In the genomic region with DNA sequence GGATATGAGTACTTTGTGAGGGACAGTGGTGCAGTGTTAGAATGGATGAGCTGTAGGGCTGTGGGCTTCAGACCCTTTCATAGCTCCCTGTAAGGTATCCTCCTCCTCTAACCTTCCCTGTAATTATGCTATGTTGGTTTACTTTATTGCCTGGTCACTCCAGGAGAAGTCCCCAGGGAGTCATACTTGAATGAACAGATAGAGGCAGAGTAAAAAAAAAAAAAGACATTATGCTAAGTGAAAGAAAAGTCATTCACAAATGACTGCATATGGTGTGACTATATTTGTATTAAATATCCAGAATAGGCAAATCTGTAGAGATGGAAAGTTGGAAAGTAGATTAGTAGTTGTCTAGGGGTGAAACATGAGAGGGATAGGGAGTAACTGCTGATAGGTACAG, we compare ENCODE assay signal across 18 cellular contexts.
"Had no signal": no experiment of that assay in that cellular context is flagged by ENCODE, and none has a peak within 500 bp of the region (broad histone marks: within the 10 kb centered on the region; RNA-seq: fewer than 3 reads in every experiment).

No MANE protein-coding gene starts in this region.

- H3K4me3 Mint-ChIP-seq: activated CD4-positive, alpha-beta memory T cell treated with anti-CD3 and anti-CD28 coated beads for 36 hours; activated naive CD8-positive, alpha-beta T cell; activated T-cell treated with anti-CD3 and anti-CD28 coated beads, Interleukin-2, amount 50 U/mL, for 4 hours; brain; central memory CD8-positive, alpha-beta T cell had no signal

- H3K27ac ChIP-seq: heart right ventricle had no signal

- ATAC-seq: activated T-cell treated with anti-CD3 and anti-CD28 coated beads, Interleukin-2, amount 50 U/mL, for 4 hours; heart right ventricle; left ventricle myocardium superior had no signal

- H3K36me3 Mint-ChIP-seq: activated CD4-positive, alpha-beta memory T cell treated with anti-CD3 and anti-CD28 coated beads for 36 hours; activated naive CD8-positive, alpha-beta T cell; brain had no signal

- H3K27ac Mint-ChIP-seq: activated CD4-positive, alpha-beta memory T cell treated with anti-CD3 and anti-CD28 coated beads for 36 hours; activated naive CD8-positive, alpha-beta T cell had no signal

- H3K9me3 Mint-ChIP-seq: activated CD4-positive, alpha-beta memory T cell treated with anti-CD3 and anti-CD28 coated beads for 36 hours; central memory CD8-positive, alpha-beta T cell had no signal

- H3K27me3 ChIP-seq: heart right ventricle had no signal

- DNase-seq: activated CD4-positive, alpha-beta memory T cell treated with anti-CD3 and anti-CD28 coated beads for 36 hours; activated CD4-positive, alpha-beta T cell treated with anti-CD3 and anti-CD28 coated beads for 1 hour; activated effector memory CD4-positive, alpha-beta T cell treated with anti-CD3 and anti-CD28 coated beads, Interleukin-2, amount 50 U/mL, for 16 hours; activated T-cell treated with anti-CD3 and anti-CD28 coated beads, Interleukin-2, amount 50 U/mL, for 4 hours; amygdala; cortex of kidney; effector CD8-positive, alpha-beta T cell; heart right ventricle; kidney; left ventricle myocardium superior; mesenchymal stem cell; stimulated activated CD4-positive, alpha-beta T cell treated with anti-CD3 and anti-CD28 coated beads, Interleukin-12 subunit alpha, Interleukin-12 subunit beta, amount 100 ng/mL, for 4 hours; stimulated activated CD4-positive, alpha-beta T cell treated with anti-CD3 and anti-CD28 coated beads, Interleukin-2, amount 100 ng/mL, for 48 hours; stimulated activated naive CD4-positive, alpha-beta T cell treated with Interleukin-2 at 50 U/mL for 16 hours; trophoblast cell had no signal

- H3K36me3 ChIP-seq: heart right ventricle had no signal

- H3K27me3 Mint-ChIP-seq: activated CD4-positive, alpha-beta memory T cell treated with anti-CD3 and anti-CD28 coated beads for 36 hours; activated naive CD8-positive, alpha-beta T cell; brain had no signal

- H3K4me3 ChIP-seq: heart right ventricle had no signal
